10 cellular contexts compared by ENCODE assay signal in the genomic region with DNA sequence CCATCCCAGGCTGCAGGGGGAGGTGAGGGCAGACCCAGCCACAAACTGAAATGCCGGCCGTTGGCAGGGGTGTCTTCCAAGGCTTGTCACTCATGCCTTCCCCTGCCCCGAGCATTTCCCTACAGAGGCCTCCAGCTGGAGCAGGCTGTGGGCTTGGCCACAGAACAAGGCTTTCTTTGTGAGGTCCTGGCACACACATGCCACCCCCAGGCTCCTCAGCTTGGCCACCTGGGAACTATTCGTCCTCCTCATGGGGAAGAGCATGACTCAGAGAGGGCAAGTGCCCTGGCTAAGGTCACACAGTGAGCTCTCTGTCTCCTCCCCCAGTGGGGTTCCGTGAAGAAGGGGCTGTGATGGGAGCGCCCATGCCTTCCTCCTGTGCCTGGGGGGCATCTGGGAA. TPM values are rescaled to one million over a fixed set of nuclear protein-coding genes. Genes with fewer than 3 reads are reported as not detected.
DNase-seq lines count a peak whose midpoint lies in the region; ATAC-seq and TF ChIP-seq lines count a peak whose summit lies in the region.
"Had no signal": no experiment of that assay in that cellular context is flagged by ENCODE, and none has a peak within 500 bp of the region (broad histone marks: within the 10 kb centered on the region; RNA-seq: fewer than 3 reads in every experiment).

No MANE protein-coding gene starts in this region.

- H4K91ac ChIP-seq in mesenchymal stem cell (ENCODE audit: low read length): peak overlapping the region; percentile 84

- H3K4me1 ChIP-seq in mesenchymal stem cell (ENCODE audit: control insufficient read depth, insufficient read depth, low read depth, low read length): peaks cover 39% of the 10 kb centered on the region
- peaks cover 54% of the 10 kb centered on the region for H3K4me1 ChIP-seq in vagina
- H3K4me1 ChIP-seq: HAP-1 had no signal

- H2BK5ac ChIP-seq in mesenchymal stem cell (ENCODE audit: low read depth, low read length, poor library complexity, severe bottlenecking): no peak overlapping the region

- peak overlapping the region in 1 of 2 experiments; percentile 81 for H3K14ac ChIP-seq in mesenchymal stem cell (ENCODE audit: low read length in 2 of 2)

- no peaks in the 10 kb centered on the region for H3K27me3 ChIP-seq in mesenchymal stem cell (ENCODE audit: control insufficient read depth in 1 of 2, insufficient read depth in 1 of 2, low read length in 2 of 2)
- H3K27me3 ChIP-seq in vagina: no peaks in the 10 kb centered on the region

- H3K79me1 ChIP-seq in mesenchymal stem cell (replicated peaks; ENCODE audit: low read length, poor library complexity, severe bottlenecking): peaks cover 6% of the 10 kb centered on the region

- H3K18ac ChIP-seq in mesenchymal stem cell (ENCODE audit: low read depth in 1 of 2, low read length in 2 of 2): peak overlapping the region; percentile 40 to 76

- peak overlapping the region; percentile 78 for H3K27ac ChIP-seq in cingulate gyrus (ENCODE audit: low read depth, low read length)
- H3K27ac ChIP-seq in mesenchymal stem cell (ENCODE audit: low read length, poor library complexity, severe bottlenecking): no peak overlapping the region
- peak overlapping the region; percentile 49 for H3K27ac ChIP-seq in vagina

- H3K4ac ChIP-seq in mesenchymal stem cell (ENCODE audit: low read depth in 1 of 2, low read length in 2 of 2): peak overlapping the region in 1 of 2 experiments; percentile 20

- H2BK15ac ChIP-seq in mesenchymal stem cell (ENCODE audit: low read depth, poor library complexity, severe bottlenecking): peak overlapping the region; percentile 26

- no peak overlapping the region for H3K23ac ChIP-seq in mesenchymal stem cell (ENCODE audit: low read length in 2 of 2)

- DNase-seq in left ventricle myocardium superior: no peak
- no peak for DNase-seq in cardiac septum (ENCODE audit: low spot score)
- peak; percentile 58 for DNase-seq in mesenchymal stem cell
- DNase-seq in vagina (ENCODE audit: extremely low spot score in 2 of 2): no peak
- DNase-seq in DMS153 (lab: John Stamatoyannopoulos, UW): no peak
- DNase-seq: activated CD4-positive, CD25-positive, alpha-beta regulatory T cell treated with anti-CD3 and anti-CD28 coated beads, Interleukin-2, amount 50 U/mL, for 72 hours had no signal

- H3K9ac ChIP-seq in mesenchymal stem cell (ENCODE audit: low read length): no peak overlapping the region

- peak overlapping the region; percentile 80 for H2AK5ac ChIP-seq in mesenchymal stem cell (ENCODE audit: low read length, severe bottlenecking)

- no peak overlapping the region for H2AFZ ChIP-seq in mesenchymal stem cell (ENCODE audit: low read depth, low read length)

- peak overlapping the region; percentile 76 for H2BK120ac ChIP-seq in mesenchymal stem cell (ENCODE audit: low read depth, low read length)

- peaks cover 2 to 17% of the 10 kb centered on the region in 2 experiments for H3K36me3 ChIP-seq in mesenchymal stem cell (ENCODE audit: control insufficient read depth in 1 of 2, insufficient read depth in 2 of 2, low read depth in 1 of 2, low read length in 2 of 2)
- H3K36me3 ChIP-seq in vagina: no peaks in the 10 kb centered on the region
- H3K36me3 ChIP-seq: HAP-1 had no signal

- H2BK12ac ChIP-seq in mesenchymal stem cell (ENCODE audit: low read length in 2 of 2): peak overlapping the region; percentile 79 to 98

- ATAC-seq in left ventricle myocardium superior: peak; percentile 5
- no peak for ATAC-seq in HG02642 (IDR thresholded peaks at IDR 0.05; ENCODE audit: poor library complexity, unreplicated experiment)
- no peak for ATAC-seq in HG03045 (IDR thresholded peaks at IDR 0.05; ENCODE audit: unreplicated experiment)

- H3K9me3 ChIP-seq in mesenchymal stem cell (ENCODE audit: control insufficient read depth, low read length): no peaks in the 10 kb centered on the region
- no peaks in the 10 kb centered on the region for H3K9me3 ChIP-seq in vagina
- H3K9me3 ChIP-seq: HAP-1 had no signal

- no peak overlapping the region for H3K4me2 ChIP-seq in mesenchymal stem cell (ENCODE audit: low read length, poor library complexity, severe bottlenecking)

- WGBS in mesenchymal stem cell: 42% methylated on average over 6 of the region's 6 CpGs

- intact Hi-C loops in left ventricle myocardium superior (cut with micrococcal nuclease) (no loop called here), cardiac septum (cut with DNase I) (loop anchor here (5.0 kb wide), 1 partner anchor 47 kb away; the partner anchor contains the start of gene VPS37B), vagina (cut with DNase I) (no loop called here)

- no peak for TF ChIP-seq POLR2A in vagina (IDR thresholded peaks at IDR 0.05)

- peak overlapping the region; percentile 27 for H4K8ac ChIP-seq in mesenchymal stem cell (ENCODE audit: low read length)

- no peak overlapping the region for H3K4me3 ChIP-seq in mesenchymal stem cell (ENCODE audit: insufficient read depth in 1 of 2, low read depth in 1 of 2, low read length in 2 of 2)
- no peak overlapping the region for H3K4me3 ChIP-seq in vagina
- H3K4me3 ChIP-seq: HAP-1 had no signal

- no peak for TF ChIP-seq CTCF in vagina (IDR thresholded peaks at IDR 0.05)

RNA-seq across cellular contexts. Expression of gene ABCB9, which starts 21.7 kb away (rescaled TPM):
- total RNA-seq in left ventricle myocardium superior (4.6 TPM), cardiac septum (7.2 TPM), vagina (4.2 TPM)
- 4.3 TPM for polyA plus RNA-seq in mesenchymal stem cell (2013, experiment 1 of 2)
- polyA plus RNA-seq in mesenchymal stem cell (2013, experiment 2 of 2): 4.2 TPM

RNA-seq across cellular contexts. Expression of gene OGFOD2, which starts 30.5 kb away (rescaled TPM):
- 15.4 TPM for total RNA-seq in left ventricle myocardium superior
- 10.6 TPM for total RNA-seq in cardiac septum
- 5.8 TPM for polyA plus RNA-seq in mesenchymal stem cell (2013, experiment 1 of 2)
- polyA plus RNA-seq in mesenchymal stem cell (2013, experiment 2 of 2): 6.2 TPM
- 26.0 TPM for total RNA-seq in vagina

RNA-seq across cellular contexts. Expression of gene ARL6IP4, which starts 35.9 kb away (rescaled TPM):
- 181 TPM for total RNA-seq in left ventricle myocardium superior
- total RNA-seq in cardiac septum: 139 TPM
- 142 TPM for polyA plus RNA-seq in mesenchymal stem cell (2013, experiment 1 of 2)
- polyA plus RNA-seq in mesenchymal stem cell (2013, experiment 2 of 2): 146 TPM
- 147 TPM for total RNA-seq in vagina

RNA-seq across cellular contexts. Expression of gene VPS37B, which starts 48.7 kb away (rescaled TPM):
- 29.5 TPM for total RNA-seq in left ventricle myocardium superior
- total RNA-seq in cardiac septum: 16.8 TPM
- 23.0 TPM for polyA plus RNA-seq in mesenchymal stem cell (2013, experiment 1 of 2)
- polyA plus RNA-seq in mesenchymal stem cell (2013, experiment 2 of 2): 23.9 TPM
- total RNA-seq in vagina: 34.9 TPM
